9 cellular contexts compared by ENCODE assay signal in genomic region chr1:209768354-209768774, GRCh38. TPM values are rescaled to one million over a fixed set of nuclear protein-coding genes. Genes with fewer than 3 reads are reported as not detected.
A peak's percentile ranks its signal among the peaks of the same experiment; 100 is the strongest.
DNase-seq lines count a peak whose midpoint lies in the region; ATAC-seq, FAIRE-seq and TF ChIP-seq lines count a peak whose summit lies in the region.
"Had no signal": no experiment of that assay in that cellular context is flagged by ENCODE, and none has a peak within 500 bp of the region (broad histone marks: within the 10 kb centered on the region; RNA-seq: fewer than 3 reads in every experiment).

No MANE protein-coding gene starts in this region.

- intact Hi-C loops in GM12878 (cut with micrococcal nuclease; ENCODE audit: unreplicated experiment) = loop anchor here (1.0 kb wide), 1 partner anchor 16 kb away; no protein-coding TSS in a partner anchor

- CTCF ChIA-PET in GM12878 (lab: Yijun Ruan, JAX) = interaction anchor here (0.6 to 5.8 kb wide), 15 partner anchors 8 to 275 kb away, joined by 3 to 117 read pairs (median 6); partner anchors contain the start of genes TRAF3IP3 and UTP25

- SMC1A ChIA-PET in GM12878 (lab: Charles Lee; ENCODE audit: uncharacterized antibody, unreplicated experiment) = interaction anchor here (0.6 to 5.6 kb wide), 15 partner anchors 10 to 198 kb away, joined by 3 to 282 read pairs (median 5); partner anchors contain the start of genes C1orf74, G0S2, TRAF3IP3 and UTP25

- no TSS peak for BruUV-seq in GM12878 (replicated peaks; lab: Mats Ljungman, UMichigan)

- no peak for TF ChIP-seq RAD21 in GM12878 (IDR thresholded peaks at IDR 0.05; ENCODE audit: insufficient read depth, low read depth, low read length)

- H3K4me1 ChIP-seq in GM12878 (ENCODE audit: control insufficient read depth, insufficient read depth, low read length) = peaks cover 43% of the 10 kb centered on the region

- H4K20me1 ChIP-seq in GM12878 (ENCODE audit: control insufficient read depth, insufficient read depth) = no peaks in the 10 kb centered on the region

- POLR2A ChIA-PET in GM12878 (lab: Charles Lee) = interaction anchor here (0.5 to 5.2 kb wide), 10 partner anchors 12 to 115 kb away, joined by 3 to 107 read pairs (median 4); partner anchors contain the start of genes C1orf74, G0S2 and TRAF3IP3

- H3K79me2 ChIP-seq in GM12878 (ENCODE audit: control insufficient read depth, insufficient read depth, low read length) = peaks cover 16% of the 10 kb centered on the region

- peak; percentile 81 for TF ChIP-seq POLR2A in GM12878 (IDR thresholded peaks at IDR 0.05; ENCODE audit: low read depth, low read length)

- H2AFZ ChIP-seq in GM12878 (ENCODE audit: control insufficient read depth, low read depth, low read length) = no peak overlapping the region; the same call in 1 of the 2 replicates

- no peaks in the 10 kb centered on the region for H3K9me3 ChIP-seq in SK-N-MC (ENCODE audit: low read depth, low read length)
- H3K9me3 ChIP-seq in GM12878 (replicated peaks; ENCODE audit: control insufficient read depth, insufficient read depth, low read length) = no peaks in the 10 kb centered on the region

- peak; percentile 99 for FAIRE-seq in GM12878 (lab: Jason Lieb, UNC)
- FAIRE-seq: islet of Langerhans had no signal

- ATAC-seq in GM18508 (IDR thresholded peaks at IDR 0.05; ENCODE audit: insufficient read depth, unreplicated experiment) (peak; percentile 70), HG02840 (IDR thresholded peaks at IDR 0.05; ENCODE audit: low FRiP score, unreplicated experiment) (peak; percentile 83), GM12878 (peak; percentile 89)

- H3K27ac ChIP-seq in SK-N-MC (peak overlapping the region; percentile 96), GM12878 (ENCODE audit: control insufficient read depth, insufficient read depth) (peak overlapping the region; percentile 93)

- in situ Hi-C loops in GM12878 (cut with MboI) = no loop called here

- no peak for TF ChIP-seq CTCF in GM12878 (IDR thresholded peaks at IDR 0.05 in 2 of 3, conservative IDR thresholded peaks at IDR 0.05 in 1 of 3; ENCODE audit: control insufficient read depth in 2 of 3, extremely low read depth in 1 of 3, insufficient read depth in 1 of 3, low read depth in 3 of 3, low read length in 3 of 3)

- H3K4me3 ChIP-seq in SK-N-MC = peak overlapping the region; percentile 66
- peak overlapping the region; percentile 72 for H3K4me3 ChIP-seq in GM12878

- DNase-seq in SK-N-MC (ENCODE audit: low read depth, low spot score) (no peak), GM12878 (ENCODE audit: low read depth, low spot score) (peak; percentile 84), iPS-NIHi11 (ENCODE audit: low spot score) (no peak), medulla oblongata (ENCODE audit: extremely low spot score) (no peak), NCI-H1930 (lab: John Stamatoyannopoulos, UW) (no peak)
- DNase-seq in stimulated activated CD4-positive, alpha-beta T cell treated with anti-CD3 and anti-CD28 coated beads, Interleukin-15, amount 100 ng/mL, for 1 hour (ENCODE audit: low read depth in 1 of 2, low spot score in 1 of 2) = peak; percentile 50 to 55

- 0% methylated on average over 9 of the region's 9 CpGs for WGBS in GM12878 (ENCODE audit: insufficient coverage, insufficient replicate concordance, low lambda C conversion rate, missing lambda C conversion rate)

- H3K4me2 ChIP-seq in GM12878 (ENCODE audit: control insufficient read depth, insufficient read depth) = peak overlapping the region; percentile 96

- RAD21 ChIA-PET in GM12878 (lab: Charles Lee; ENCODE audit: unreplicated experiment) = interaction anchor here (1.1 to 5.4 kb wide), 12 partner anchors 10 to 160 kb away, joined by 3 to 188 read pairs (median 5); partner anchors contain the start of genes C1orf74, LAMB3 and TRAF3IP3

- TF ChIP-seq EP300 in GM12878 (IDR thresholded peaks at IDR 0.05; ENCODE audit: borderline replicate concordance in 1 of 2, control insufficient read depth in 1 of 2, low read depth in 2 of 2, low read length in 2 of 2) = no peak

- H3K9ac ChIP-seq in SK-N-MC (ENCODE audit: insufficient read length) (peak overlapping the region; percentile 24), GM12878 (ENCODE audit: control insufficient read depth, insufficient read depth, low read length) (peak overlapping the region; percentile 74)

- no peaks in the 10 kb centered on the region for H3K27me3 ChIP-seq in GM12878 (replicated peaks in 1 of 2; ENCODE audit: control insufficient read depth in 2 of 2, insufficient read depth in 2 of 2, low read length in 1 of 2)

- H3K36me3 ChIP-seq in SK-N-MC (ENCODE audit: insufficient read depth, low read length) = no peaks in the 10 kb centered on the region
- H3K36me3 ChIP-seq in GM12878 (ENCODE audit: control insufficient read depth in 2 of 2, insufficient read depth in 2 of 2, low read length in 1 of 2) = peaks cover under 1 to 8% of the 10 kb centered on the region in 2 experiments; a peak in 3 of 4 replicates

RNA-seq across cellular contexts. Expression of gene TRAF3IP3, which starts 12.5 kb away (rescaled TPM):
- 130 and 146 TPM in 2 replicates for total RNA-seq in GM12878 (2013; cell fraction: nucleolus; rRNA removed)
- total RNA-seq in GM12878 (2014; rRNA removed) = 57.0 and 61.6 TPM in 2 replicates
- total RNA-seq in GM12878 (2014; rRNA removed; fragmentation: Illumina TruSeq; extraction: Trizol) = 78.2 and 81.8 TPM in 2 replicates
- total RNA-seq in GM12878 (2021) = 62.6 and 67.5 TPM in 2 replicates
- 53.6 TPM for polyA plus RNA-seq in GM12878 (2011; ENCODE audit: low read depth)
- polyA plus RNA-seq in GM12878 (2011; rRNA removed) = 119 and 148 TPM in 2 replicates
- polyA plus RNA-seq in GM12878 (2011; cell fraction: cytosol; rRNA removed) = 74.9 and 86.1 TPM in 2 replicates
- 263 and 305 TPM in 2 replicates for polyA plus RNA-seq in GM12878 (2011; cell fraction: nucleus; rRNA removed)
- polyA plus RNA-seq in GM12878 (2012) = 66.3 and 74.1 TPM in 2 replicates
- 88.2 and 103 TPM in 2 replicates for polyA plus RNA-seq in GM12878 (2014; fragmentation: Illumina TruSeq; extraction: Trizol)
- polyA plus RNA-seq in GM12878 (2014; fragmentation: Nextera tagmentation; extraction: Ambion mirVana) = 100 to 1,000 TPM; 117 to 121 TPM
- 64.3 and 83.5 TPM in 2 replicates for polyA plus RNA-seq in GM12878 (2014; rRNA removed)
- polyA plus RNA-seq in GM12878 (2016; fragmentation: Nextera tagmentation; extraction: Ambion mirVana) = 100 to 1,000 TPM; 105 to 115 TPM
- polyA minus RNA-seq in GM12878 (2011; rRNA and poly(A)+ RNA removed) = 73.3 and 83.2 TPM in 2 replicates
- 22.2 and 25.5 TPM in 2 replicates for polyA minus RNA-seq in GM12878 (2011; cell fraction: cytosol; rRNA and poly(A)+ RNA removed)
- 105 and 127 TPM in 2 replicates for polyA minus RNA-seq in GM12878 (2011; cell fraction: nucleus; rRNA and poly(A)+ RNA removed)

RNA-seq across cellular contexts. Expression of gene C1orf74, which starts 16.0 kb away (rescaled TPM):
- 5.5 and 5.7 TPM in 2 replicates for total RNA-seq in GM12878 (2013; cell fraction: nucleolus; rRNA removed)
- total RNA-seq in GM12878 (2014; rRNA removed) = 3.4 and 4.4 TPM in 2 replicates
- 4.0 and 4.4 TPM in 2 replicates for total RNA-seq in GM12878 (2014; rRNA removed; fragmentation: Illumina TruSeq; extraction: Trizol)
- 3.4 and 3.5 TPM in 2 replicates for total RNA-seq in GM12878 (2021)
- 1.3 TPM for polyA plus RNA-seq in GM12878 (2011; ENCODE audit: low read depth)
- polyA plus RNA-seq in GM12878 (2011; rRNA removed) = 3.2 and 3.9 TPM in 2 replicates
- 2.4 TPM in 2 replicates for polyA plus RNA-seq in GM12878 (2011; cell fraction: cytosol; rRNA removed)
- polyA plus RNA-seq in GM12878 (2011; cell fraction: nucleus; rRNA removed) = 2.0 and 2.2 TPM in 2 replicates
- 1.6 and 2.9 TPM in 2 replicates for polyA plus RNA-seq in GM12878 (2012)
- polyA plus RNA-seq in GM12878 (2014; fragmentation: Illumina TruSeq; extraction: Trizol) = 3.7 and 3.8 TPM in 2 replicates
- 1 to 10 TPM; 3.4 to 4.4 TPM for polyA plus RNA-seq in GM12878 (2014; fragmentation: Nextera tagmentation; extraction: Ambion mirVana)
- 2.3 and 3.1 TPM in 2 replicates for polyA plus RNA-seq in GM12878 (2014; rRNA removed)
- 1 to 10 TPM; 4.6 to 5.5 TPM for polyA plus RNA-seq in GM12878 (2016; fragmentation: Nextera tagmentation; extraction: Ambion mirVana)
- polyA minus RNA-seq in GM12878 (2011; rRNA and poly(A)+ RNA removed) = 6.1 TPM in 2 replicates
- polyA minus RNA-seq in GM12878 (2011; cell fraction: cytosol; rRNA and poly(A)+ RNA removed) = 1.6 and 2.1 TPM in 2 replicates
- polyA minus RNA-seq in GM12878 (2011; cell fraction: nucleus; rRNA and poly(A)+ RNA removed) = 5.3 and 5.6 TPM in 2 replicates

RNA-seq across cellular contexts. Expression of gene IRF6, which starts 37.6 kb away (rescaled TPM):
- not detected in 2 replicates for total RNA-seq in GM12878 (2013; cell fraction: nucleolus; rRNA removed)
- 0.05 TPM in 1 of 2 replicates, not detected in the other for total RNA-seq in GM12878 (2014; rRNA removed)
- 0.04 and 0.09 TPM in 2 replicates for total RNA-seq in GM12878 (2014; rRNA removed; fragmentation: Illumina TruSeq; extraction: Trizol)
- total RNA-seq in GM12878 (2021) = 0.10 and 0.21 TPM in 2 replicates
- 0.20 TPM for polyA plus RNA-seq in GM12878 (2011; ENCODE audit: low read depth)
- 0.46 and 0.50 TPM in 2 replicates for polyA plus RNA-seq in GM12878 (2011; rRNA removed)
- 0.23 and 0.37 TPM in 2 replicates for polyA plus RNA-seq in GM12878 (2011; cell fraction: cytosol; rRNA removed)
- 0.27 and 0.53 TPM in 2 replicates for polyA plus RNA-seq in GM12878 (2011; cell fraction: nucleus; rRNA removed)
- polyA plus RNA-seq in GM12878 (2012) = 0.24 and 0.35 TPM in 2 replicates
- 0.12 and 0.30 TPM in 2 replicates for polyA plus RNA-seq in GM12878 (2014; fragmentation: Illumina TruSeq; extraction: Trizol)
- under 1 TPM; 0.04 to 0.05 TPM for polyA plus RNA-seq in GM12878 (2014; fragmentation: Nextera tagmentation; extraction: Ambion mirVana)
- polyA plus RNA-seq in GM12878 (2014; rRNA removed) = 0.11 and 0.22 TPM in 2 replicates
- under 1 TPM; 0.06 to 0.09 TPM for polyA plus RNA-seq in GM12878 (2016; fragmentation: Nextera tagmentation; extraction: Ambion mirVana)
- 0.66 and 0.67 TPM in 2 replicates for polyA minus RNA-seq in GM12878 (2011; rRNA and poly(A)+ RNA removed)
- polyA minus RNA-seq in GM12878 (2011; cell fraction: cytosol; rRNA and poly(A)+ RNA removed) = 1.3 TPM in 1 of 2 replicates, not detected in the other
- polyA minus RNA-seq in GM12878 (2011; cell fraction: nucleus; rRNA and poly(A)+ RNA removed) = 0.10 TPM in 1 of 2 replicates, not detected in the other

RNA-seq across cellular contexts. Expression of gene UTP25, which starts 59.4 kb away (rescaled TPM):
- total RNA-seq in GM12878 (2013; cell fraction: nucleolus; rRNA removed) = 35.9 and 38.6 TPM in 2 replicates
- total RNA-seq in GM12878 (2014; rRNA removed) (8.9 and 9.0 TPM in 2 replicates), GM12878 (2014; rRNA removed; fragmentation: Illumina TruSeq; extraction: Trizol) (10.2 and 10.6 TPM in 2 replicates), GM12878 (2021) (6.5 and 7.4 TPM in 2 replicates)
- 2.9 TPM for polyA plus RNA-seq in GM12878 (2011; ENCODE audit: low read depth)
- polyA plus RNA-seq in GM12878 (2011; rRNA removed) (13.3 and 14.8 TPM in 2 replicates), GM12878 (2014; fragmentation: Illumina TruSeq; extraction: Trizol) (9.4 and 10.8 TPM in 2 replicates), GM12878 (2014; fragmentation: Nextera tagmentation; extraction: Ambion mirVana) (1 to 10 TPM; 3.0 TPM), GM12878 (2014; rRNA removed) (5.0 and 6.2 TPM in 2 replicates), GM12878 (2016; fragmentation: Nextera tagmentation; extraction: Ambion mirVana) (1 to 10 TPM; 7.9 to 9.4 TPM)
- polyA plus RNA-seq in GM12878 (2011; cell fraction: cytosol; rRNA removed) = 7.4 TPM in 2 replicates
- 12.4 and 13.0 TPM in 2 replicates for polyA plus RNA-seq in GM12878 (2011; cell fraction: nucleus; rRNA removed)
- polyA plus RNA-seq in GM12878 (2012) = 3.9 and 4.5 TPM in 2 replicates
- polyA minus RNA-seq in GM12878 (2011; rRNA and poly(A)+ RNA removed) = 15.6 and 17.8 TPM in 2 replicates
- polyA minus RNA-seq in GM12878 (2011; cell fraction: cytosol; rRNA and poly(A)+ RNA removed) = 3.8 and 3.9 TPM in 2 replicates
- polyA minus RNA-seq in GM12878 (2011; cell fraction: nucleus; rRNA and poly(A)+ RNA removed) = 17.8 and 22.8 TPM in 2 replicates

Comparison
In these comparisons a context has a peak if more than half of its experiments do, and no peak if none do; other contexts are left out.
1. DNase-seq: peak in GM12878 (single experiment) and stimulated activated CD4-positive, alpha-beta T cell treated with anti-CD3 and anti-CD28 coated beads, Interleukin-15, amount 100 ng/mL, for 1 hour (2 of 2); none in SK-N-MC (single experiment), iPS-NIHi11 (single experiment), medulla oblongata (single experiment) and NCI-H1930 (0 of 2).
2. Peak in every context shown above with its lines, with median percentiles within 50 percentile points of each other: ATAC-seq.